In the genomic region with DNA sequence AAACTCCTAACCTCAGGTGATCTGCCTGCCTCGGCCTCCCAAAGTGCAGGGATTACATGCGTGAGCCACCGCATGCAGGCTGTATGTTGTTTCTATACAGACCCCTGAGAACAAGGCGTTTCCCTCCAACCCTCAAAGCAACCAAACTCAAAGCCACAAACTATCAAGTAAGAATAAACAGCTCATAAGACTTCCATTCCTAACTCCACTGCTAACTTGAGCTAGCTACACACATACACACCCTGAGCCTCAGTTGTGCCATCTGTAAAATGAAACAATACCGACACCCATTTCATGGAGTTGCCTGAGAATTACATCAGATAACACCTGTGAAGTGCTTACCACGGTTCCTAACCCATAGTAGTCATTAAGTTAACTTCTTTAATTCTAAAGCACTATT, we compare ENCODE assay signal across 11 cellular contexts.
DNase-seq lines count a peak whose midpoint lies in the region; ATAC-seq, FAIRE-seq and TF ChIP-seq lines count a peak whose summit lies in the region.
"Had no signal": no experiment of that assay in that cellular context is flagged by ENCODE, and none has a peak within 500 bp of the region (broad histone marks: within the 10 kb centered on the region; RNA-seq: fewer than 3 reads in every experiment).

No MANE protein-coding gene starts in this region.

- H2BK5ac ChIP-seq in mesendoderm (ENCODE audit: low read length): peak overlapping the region; percentile 35

- H3K9ac ChIP-seq in mesendoderm (ENCODE audit: low read length): no peak overlapping the region

- CTCF ChIA-PET in A549 (lab: Yijun Ruan, JAX): interaction anchor here (0.6 to 1.5 kb wide), 2 partner anchors 102 to 966 kb away, joined by 4 to 7 read pairs; no protein-coding TSS in a partner anchor

- H3K4me1 ChIP-seq in A549 (peaks cover 68% of the 10 kb centered on the region), mesendoderm (ENCODE audit: control insufficient read depth, low read depth, low read length) (peaks cover 24% of the 10 kb centered on the region)

- TF ChIP-seq RAD21 in A549 (conservative IDR thresholded peaks at IDR 0.05 in 1 of 2, IDR thresholded peaks at IDR 0.05 in 1 of 2): no peak

- TF ChIP-seq POLR2A in A549 (IDR thresholded peaks at IDR 0.05; ENCODE audit: low read length): no peak
- no peak for TF ChIP-seq POLR2A in GM12891 (IDR thresholded peaks at IDR 0.05; ENCODE audit: low read depth, low read length)

- no peaks in the 10 kb centered on the region for H3K27me3 ChIP-seq in mesendoderm (ENCODE audit: insufficient read depth, low read length, poor library complexity)

- ATAC-seq in A549: no peak
- ATAC-seq in HG02973 (IDR thresholded peaks at IDR 0.05; ENCODE audit: unreplicated experiment): no peak

- peaks cover 8% of the 10 kb centered on the region for H3K79me2 ChIP-seq in mesendoderm (ENCODE audit: control insufficient read depth, insufficient read depth, low read length)

- intact Hi-C loops in activated T-helper 2 cell treated with anti-CD3 and anti-CD28 coated beads, Interferon-gamma antibody, Interleukin-2, Interleukin-4, amounts not matched to agents 10 μg/mL and 5 μg/mL and 100 μg/mL, durations not matched to agents 14 hours and 24 hours and 36 hours (cut with micrococcal nuclease): loop anchor here (2.0 kb wide), 1 partner anchor 58 kb away; no protein-coding TSS in a partner anchor

- POLR2A ChIA-PET in A549 (lab: Yijun Ruan, JAX): no interaction called here

- H3K79me1 ChIP-seq in mesendoderm (ENCODE audit: low read length): no peaks in the 10 kb centered on the region

- no peak overlapping the region for H3K56ac ChIP-seq in mesendoderm (ENCODE audit: low read length)

- peak overlapping the region; percentile 84 for H3K27ac Mint-ChIP-seq in activated T-helper 2 cell treated with anti-CD3 and anti-CD28 coated beads, Interferon-gamma antibody, Interleukin-2, Interleukin-4, amounts not matched to agents 10 μg/mL and 5 μg/mL and 100 μg/mL, durations not matched to agents 14 hours and 24 hours and 36 hours
- no peak overlapping the region for H3K27ac Mint-ChIP-seq in glutamatergic neuron (ENCODE audit: unreplicated experiment)

- H2BK15ac ChIP-seq in mesendoderm (replicated peaks; ENCODE audit: low read depth): no peak overlapping the region

- FAIRE-seq in A549 (lab: Jason Lieb, UNC): no peak
- no peak for FAIRE-seq in GM12891 (lab: Jason Lieb, UNC)

- peak overlapping the region; percentile 65 for H2BK120ac ChIP-seq in mesendoderm (ENCODE audit: low read depth, low read length)

- WGBS in A549 (ENCODE audit: missing lambda C conversion rate): 92% methylated on average over 6 of the region's 6 CpGs
- no CpG with 5 or more reads among the region's 6 CpGs for WGBS in mesendoderm (ENCODE audit: extremely low coverage, insufficient coverage, low lambda C conversion rate)

- H3K27me3 Mint-ChIP-seq in activated T-helper 2 cell treated with anti-CD3 and anti-CD28 coated beads, Interferon-gamma antibody, Interleukin-2, Interleukin-4, amounts not matched to agents 10 μg/mL and 5 μg/mL and 100 μg/mL, durations not matched to agents 14 hours and 24 hours and 36 hours (ENCODE audit: low read depth): no peaks in the 10 kb centered on the region
- H3K27me3 Mint-ChIP-seq in glutamatergic neuron (ENCODE audit: unreplicated experiment): no peaks in the 10 kb centered on the region

- peak overlapping the region; percentile 46 for H3K4ac ChIP-seq in mesendoderm (ENCODE audit: low read depth, low read length)

- H3K9me3 Mint-ChIP-seq in activated T-helper 2 cell treated with anti-CD3 and anti-CD28 coated beads, Interferon-gamma antibody, Interleukin-2, Interleukin-4, amounts not matched to agents 10 μg/mL and 5 μg/mL and 100 μg/mL, durations not matched to agents 14 hours and 24 hours and 36 hours: no peaks in the 10 kb centered on the region
- no peaks in the 10 kb centered on the region for H3K9me3 Mint-ChIP-seq in glutamatergic neuron (ENCODE audit: unreplicated experiment)

- H3K36me3 ChIP-seq in mesendoderm (ENCODE audit: control insufficient read depth, insufficient read depth, low read length): no peaks in the 10 kb centered on the region

- H3K9me3 ChIP-seq in A549: no peaks in the 10 kb centered on the region

- H3K4me2 ChIP-seq in A549 (peak overlapping the region; percentile 67), mesendoderm (ENCODE audit: low read length) (no peak overlapping the region)

- no peak overlapping the region for H3K23ac ChIP-seq in mesendoderm (ENCODE audit: low read length)

- H2AK5ac ChIP-seq in mesendoderm (ENCODE audit: low read length): peak overlapping the region; percentile 82

- no peak for DNase-seq in A549 (ENCODE audit: low read depth in 1 of 2, low spot score in 1 of 2)
- peak; percentile 26 for DNase-seq in HT-29 (ENCODE audit: low spot score)
- DNase-seq in activated T-helper 2 cell treated with anti-CD3 and anti-CD28 coated beads, Interferon-gamma antibody, Interleukin-2, Interleukin-4, amounts not matched to agents 10 μg/mL and 5 μg/mL and 100 μg/mL, durations not matched to agents 14 hours and 24 hours and 36 hours (ENCODE audit: low spot score): no peak
- DNase-seq in mesendoderm: peak; percentile 63
- DNase-seq in glutamatergic neuron: no peak
- no peak for DNase-seq in NCI-H524 (lab: John Stamatoyannopoulos, UW)
- DNase-seq in GM12891 (ENCODE audit: insufficient read length, low spot score): no peak
- DNase-seq: cortex of kidney, NCI-H1048, T1000 had no signal

- H4K5ac ChIP-seq in mesendoderm (ENCODE audit: low read length): no peak overlapping the region

- peak overlapping the region; percentile 95 for H3K18ac ChIP-seq in mesendoderm (ENCODE audit: low read length)

- no peak for TF ChIP-seq CTCF in A549 (IDR thresholded peaks at IDR 0.05)
- no peak for TF ChIP-seq CTCF in glutamatergic neuron (IDR thresholded peaks at IDR 0.05; ENCODE audit: partially characterized antibody, unreplicated experiment)

- H3K27ac ChIP-seq in A549 (peak overlapping the region; percentile 52 to 80), mesendoderm (ENCODE audit: low read depth, low read length) (peak overlapping the region; percentile 97)

- H4K8ac ChIP-seq in mesendoderm (ENCODE audit: low read depth, low read length): no peak overlapping the region

- TF ChIP-seq EP300 in A549 (IDR thresholded peaks at IDR 0.05): no peak

- peaks cover 86% of the 10 kb centered on the region for H3K4me1 Mint-ChIP-seq in activated T-helper 2 cell treated with anti-CD3 and anti-CD28 coated beads, Interferon-gamma antibody, Interleukin-2, Interleukin-4, amounts not matched to agents 10 μg/mL and 5 μg/mL and 100 μg/mL, durations not matched to agents 14 hours and 24 hours and 36 hours (ENCODE audit: low read depth)
- peaks cover 27% of the 10 kb centered on the region for H3K4me1 Mint-ChIP-seq in glutamatergic neuron (ENCODE audit: low read depth, unreplicated experiment)

- peak overlapping the region; percentile 44 for H3K4me3 Mint-ChIP-seq in activated T-helper 2 cell treated with anti-CD3 and anti-CD28 coated beads, Interferon-gamma antibody, Interleukin-2, Interleukin-4, amounts not matched to agents 10 μg/mL and 5 μg/mL and 100 μg/mL, durations not matched to agents 14 hours and 24 hours and 36 hours (ENCODE audit: low read depth)
- no peak overlapping the region for H3K4me3 Mint-ChIP-seq in glutamatergic neuron (ENCODE audit: unreplicated experiment)

- peaks cover 31% of the 10 kb centered on the region for H3K36me3 Mint-ChIP-seq in activated T-helper 2 cell treated with anti-CD3 and anti-CD28 coated beads, Interferon-gamma antibody, Interleukin-2, Interleukin-4, amounts not matched to agents 10 μg/mL and 5 μg/mL and 100 μg/mL, durations not matched to agents 14 hours and 24 hours and 36 hours (ENCODE audit: low read depth)
- no peaks in the 10 kb centered on the region for H3K36me3 Mint-ChIP-seq in glutamatergic neuron (ENCODE audit: unreplicated experiment)

- H3K4me3 ChIP-seq in A549 (no peak overlapping the region; the same call in 2 of the 3 replicates), mesendoderm (ENCODE audit: low read length) (no peak overlapping the region)

TF ChIP-seq in GM12891, 5 proteins besides CTCF, POLR2A, EP300 and RAD21:
- TF ChIP-seq POU2F2 (IDR thresholded peaks at IDR 0.05; ENCODE audit: low read depth, low read length): no peak
- TF ChIP-seq POLR2AphosphoS5 (IDR thresholded peaks at IDR 0.05; ENCODE audit: low read depth, low read length): no peak
- TF ChIP-seq PAX5 (IDR thresholded peaks at IDR 0.05; ENCODE audit: insufficient read depth, low read length, severe bottlenecking): no peak
- TF ChIP-seq TAF1 (IDR thresholded peaks at IDR 0.05; ENCODE audit: low read depth, low read length): no peak
- TF ChIP-seq SPI1 (IDR thresholded peaks at IDR 0.05; ENCODE audit: low read depth, low read length): no peak
TF ChIP-seq in GM12891: peak in this region for 0.

Comparison
In these comparisons a context has a peak if more than half of its experiments do, and no peak if none do; other contexts are left out.
1. DNase-seq: peak in HT-29 (single experiment) and mesendoderm (single experiment); none in A549 (0 of 2), activated T-helper 2 cell treated with anti-CD3 and anti-CD28 coated beads, Interferon-gamma antibody, Interleukin-2, Interleukin-4, amounts not matched to agents 10 μg/mL and 5 μg/mL and 100 μg/mL, durations not matched to agents 14 hours and 24 hours and 36 hours (single experiment), glutamatergic neuron (single experiment), NCI-H524 (0 of 2) and GM12891 (single experiment).